Comparison of ENCODE assay signal across 19 cellular contexts in genomic region chr10:58817499-58817898, GRCh38.
DNase-seq lines count a peak whose midpoint lies in the region; ATAC-seq, FAIRE-seq and TF ChIP-seq lines count a peak whose summit lies in the region.
"Had no signal": no experiment of that assay in that cellular context is flagged by ENCODE, and none has a peak within 500 bp of the region (broad histone marks: within the 10 kb centered on the region; RNA-seq: fewer than 3 reads in every experiment).

No MANE protein-coding gene starts in this region.

- no peak overlapping the region for H3K27ac Mint-ChIP-seq in chondrocyte (ENCODE audit: unreplicated experiment)
- H3K27ac Mint-ChIP-seq: naive B cell had no signal

- TF ChIP-seq POLR2A in GM12891 (IDR thresholded peaks at IDR 0.05; ENCODE audit: low read depth, low read length) = no peak

- 22 to 35% methylated on average over 2 of the region's 2 CpGs for WGBS in pancreas, 2 donors

- H3K4me3 Mint-ChIP-seq in chondrocyte (ENCODE audit: unreplicated experiment) = no peak overlapping the region
- H3K4me3 Mint-ChIP-seq: naive B cell had no signal

- H3K36me3 Mint-ChIP-seq in chondrocyte (ENCODE audit: low read depth) = peaks cover 18% of the 10 kb centered on the region
- H3K36me3 Mint-ChIP-seq: naive B cell had no signal

- in situ Hi-C loops in brain microvascular endothelial cell (cut with HindIII; ENCODE audit: low pct_ligation_motif_present, low sequenced_read_pairs) = no loop called here

- no peaks in the 10 kb centered on the region for H3K9me3 Mint-ChIP-seq in chondrocyte (ENCODE audit: low read depth)

- FAIRE-seq in islet of Langerhans (lab: Jason Lieb, UNC) = peak; percentile 21
- no peak for FAIRE-seq in pancreas (lab: Jason Lieb, UNC)
- no peak for FAIRE-seq in GM12891 (lab: Jason Lieb, UNC)

- peaks cover 9 to 25% (median 22%) of the 10 kb centered on the region in 3 donors for H3K4me1 ChIP-seq in pancreas

- no peaks in the 10 kb centered on the region for H3K27me3 ChIP-seq in brain microvascular endothelial cell (replicated peaks)
- no peaks in the 10 kb centered on the region for H3K27me3 ChIP-seq in pancreas
- H3K27me3 ChIP-seq: SJCRH30 had no signal

- H3K36me3 ChIP-seq in brain microvascular endothelial cell (replicated peaks) = no peaks in the 10 kb centered on the region
- peaks cover 0 to 4% (median 0%) of the 10 kb centered on the region in 3 donors for H3K36me3 ChIP-seq in pancreas
- H3K36me3 ChIP-seq: SJCRH30 had no signal

- H3K27ac ChIP-seq in brain microvascular endothelial cell = no peak overlapping the region
- no peak overlapping the region for H3K27ac ChIP-seq in pancreas
- H3K27ac ChIP-seq: SJCRH30 had no signal

- TF ChIP-seq CTCF in brain microvascular endothelial cell (IDR thresholded peaks at IDR 0.05; ENCODE audit: low read depth, low read length, missing control alignments) (no peak), pancreas (IDR thresholded peaks at IDR 0.05) (no peak), chondrocyte (IDR thresholded peaks at IDR 0.05) (no peak)

- intact Hi-C loops in pancreas (cut with DNase I) = no loop called here

- H3K9me3 ChIP-seq in pancreas = no peaks in the 10 kb centered on the region
- H3K9me3 ChIP-seq: SJCRH30 had no signal

- peaks cover 59% of the 10 kb centered on the region for H3K4me1 Mint-ChIP-seq in chondrocyte (ENCODE audit: low read depth)
- H3K4me1 Mint-ChIP-seq: naive B cell had no signal

- no peaks in the 10 kb centered on the region for H3K27me3 Mint-ChIP-seq in chondrocyte (ENCODE audit: low read depth)
- H3K27me3 Mint-ChIP-seq: naive B cell had no signal

- peak; percentile 60 for DNase-seq in HCEC 1CT
- DNase-seq in brain microvascular endothelial cell = peak; percentile 13
- no peak for DNase-seq in pancreas
- DNase-seq in NCI-H146 (lab: John Stamatoyannopoulos, UW) = no peak
- no peak for DNase-seq in GM12891 (ENCODE audit: insufficient read length, low spot score)
- no peak for DNase-seq in chondrocyte (ENCODE audit: low spot score)
- DNase-seq: activated effector memory CD4-positive, alpha-beta T cell treated with anti-CD3 and anti-CD28 coated beads, Interleukin-2, amount 50 U/mL, for 16 hours; aorta; dermis blood vessel endothelial cell; KG1; kidney glomerular epithelial cell; naive B cell; NCI-H1417 treated with DMSO at 0.1 percent for 48 hours; NCI-H524; SJCRH30; stimulated activated CD4-positive, alpha-beta T cell treated with anti-CD3 and anti-CD28 coated beads, Interleukin-2, amount 100 ng/mL, for 24 hours; substantia nigra had no signal

- no peak overlapping the region for H3K4me3 ChIP-seq in brain microvascular endothelial cell (ENCODE audit: low read depth, low read length)
- no peak overlapping the region for H3K4me3 ChIP-seq in pancreas
- H3K4me3 ChIP-seq: SJCRH30 had no signal

- peak; percentile 49 to 68 (median 58) for ATAC-seq in pancreas
- no peak for ATAC-seq in GM19397 (IDR thresholded peaks at IDR 0.05; ENCODE audit: unreplicated experiment)

TF ChIP-seq in GM12891, 5 proteins besides CTCF, POLR2A, EP300 and RAD21:
- TF ChIP-seq SPI1 (IDR thresholded peaks at IDR 0.05; ENCODE audit: low read depth, low read length) (no peak), POU2F2 (IDR thresholded peaks at IDR 0.05; ENCODE audit: low read depth, low read length) (no peak), POLR2AphosphoS5 (IDR thresholded peaks at IDR 0.05; ENCODE audit: low read depth, low read length) (no peak), TAF1 (IDR thresholded peaks at IDR 0.05; ENCODE audit: low read depth, low read length) (no peak), PAX5 (IDR thresholded peaks at IDR 0.05; ENCODE audit: insufficient read depth, low read length, severe bottlenecking) (no peak)

Comparison
In these comparisons a context has a peak if more than half of its experiments do, and no peak if none do; other contexts are left out.
1. DNase-seq: peak in HCEC 1CT (single experiment) and brain microvascular endothelial cell (single experiment); none in pancreas (0 of 6), NCI-H146 (single experiment), GM12891 (single experiment) and chondrocyte (single experiment).